ENCODE assay signal across 1 cellular context in genomic region chr2:156466739-156467405, GRCh38.
TF ChIP-seq lines count a peak whose summit lies in the region.

No MANE protein-coding gene starts in this region.

TF ChIP-seq in IMR-90, 13 proteins besides CTCF, POLR2A, EP300 and RAD21:
- TF ChIP-seq, protein P1, sequence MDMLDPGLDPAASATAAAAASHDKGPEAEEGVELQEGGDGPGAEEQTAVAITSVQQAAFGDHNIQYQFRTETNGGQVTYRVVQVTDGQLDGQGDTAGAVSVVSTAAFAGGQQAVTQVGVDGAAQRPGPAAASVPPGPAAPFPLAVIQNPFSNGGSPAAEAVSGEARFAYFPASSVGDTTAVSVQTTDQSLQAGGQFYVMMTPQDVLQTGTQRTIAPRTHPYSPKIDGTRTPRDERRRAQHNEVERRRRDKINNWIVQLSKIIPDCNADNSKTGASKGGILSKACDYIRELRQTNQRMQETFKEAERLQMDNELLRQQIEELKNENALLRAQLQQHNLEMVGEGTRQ (IDR thresholded peaks at IDR 0.05; ENCODE audit: low read depth, low read length), result no peak
- TF ChIP-seq, protein P2, sequence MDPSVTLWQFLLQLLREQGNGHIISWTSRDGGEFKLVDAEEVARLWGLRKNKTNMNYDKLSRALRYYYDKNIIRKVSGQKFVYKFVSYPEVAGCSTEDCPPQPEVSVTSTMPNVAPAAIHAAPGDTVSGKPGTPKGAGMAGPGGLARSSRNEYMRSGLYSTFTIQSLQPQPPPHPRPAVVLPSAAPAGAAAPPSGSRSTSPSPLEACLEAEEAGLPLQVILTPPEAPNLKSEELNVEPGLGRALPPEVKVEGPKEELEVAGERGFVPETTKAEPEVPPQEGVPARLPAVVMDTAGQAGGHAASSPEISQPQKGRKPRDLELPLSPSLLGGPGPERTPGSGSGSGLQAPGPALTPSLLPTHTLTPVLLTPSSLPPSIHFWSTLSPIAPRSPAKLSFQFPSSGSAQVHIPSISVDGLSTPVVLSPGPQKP (IDR thresholded peaks at IDR 0.05; ENCODE audit: borderline replicate concordance, low read depth, low read length), result no peak
- TF ChIP-seq SMC3 (IDR thresholded peaks at IDR 0.05; ENCODE audit: low read depth, low read length) (no peak), RFX5 (IDR thresholded peaks at IDR 0.05; ENCODE audit: low read depth, low read length) (no peak), BHLHE40 (IDR thresholded peaks at IDR 0.05; ENCODE audit: low read depth, low read length) (no peak), NFE2L2 (IDR thresholded peaks at IDR 0.05; ENCODE audit: low read depth, low read length) (no peak), CHD1 (IDR thresholded peaks at IDR 0.05; ENCODE audit: low read depth, low read length) (no peak), MAFK (IDR thresholded peaks at IDR 0.05; ENCODE audit: low read depth, low read length) (no peak), RCOR1 (IDR thresholded peaks at IDR 0.05; ENCODE audit: insufficient replicate concordance, low read length) (no peak), FOS (IDR thresholded peaks at IDR 0.05; ENCODE audit: low read depth, low read length) (no peak), MXI1 (IDR thresholded peaks at IDR 0.05; ENCODE audit: borderline replicate concordance, low read depth, low read length) (no peak), CEBPB (IDR thresholded peaks at IDR 0.05; ENCODE audit: low read depth, low read length) (no peak), MAZ (IDR thresholded peaks at IDR 0.05; ENCODE audit: borderline replicate concordance, low read depth, low read length) (no peak)
TF ChIP-seq in IMR-90: peak in this region for 0.
